In genomic region chr3:137988152-137988551, GRCh38 we compare ENCODE assay signal across 1 cellular context.
TF ChIP-seq lines count a peak whose summit lies in the region.

No MANE protein-coding gene starts in this region.

TF ChIP-seq in GM23338, 12 proteins besides CTCF, POLR2A, EP300 and RAD21 (continued from another document):
- TF ChIP-seq ZNF462 (CRISPR knock-in tag; IDR thresholded peaks at IDR 0.05) (no peak), STAT1 (IDR thresholded peaks at IDR 0.05; ENCODE audit: unreplicated experiment) (no peak), CREB1 (CRISPR knock-in tag; IDR thresholded peaks at IDR 0.05; ENCODE audit: low read depth) (no peak), JUNB (IDR thresholded peaks at IDR 0.05; ENCODE audit: unreplicated experiment) (no peak), ZNF114 (CRISPR knock-in tag; IDR thresholded peaks at IDR 0.05) (no peak)
